Comparison of ENCODE assay signal across 12 cellular contexts in the genomic region with DNA sequence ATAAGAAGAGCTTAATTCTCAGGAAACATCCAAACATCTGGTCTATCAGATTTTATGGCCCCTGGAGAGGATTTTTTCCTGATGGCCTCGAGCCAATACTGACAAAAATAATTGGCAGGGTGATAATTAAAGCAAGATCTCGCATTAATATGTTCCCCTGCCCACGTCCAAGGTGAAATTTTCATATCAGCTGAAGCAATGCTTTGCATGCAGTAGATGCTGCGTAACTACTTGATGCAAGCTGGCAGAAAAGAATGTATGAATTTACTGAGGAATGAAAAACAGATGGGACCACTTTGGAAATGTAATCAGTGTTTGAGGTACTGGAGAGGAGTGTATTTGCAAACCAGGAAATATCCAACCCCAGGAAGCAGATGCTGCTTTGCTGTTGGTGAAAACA. TPM values are rescaled to one million over a fixed set of nuclear protein-coding genes. Genes with fewer than 3 reads are reported as not detected.
A peak's percentile ranks its signal among the peaks of the same experiment; 100 is the strongest.
DNase-seq lines count a peak whose midpoint lies in the region; ATAC-seq and TF ChIP-seq lines count a peak whose summit lies in the region.
"Had no signal": no experiment of that assay in that cellular context is flagged by ENCODE, and none has a peak within 500 bp of the region (broad histone marks: within the 10 kb centered on the region; RNA-seq: fewer than 3 reads in every experiment).

No MANE protein-coding gene starts in this region.

- H3K4me1 ChIP-seq in fibroblast of lung (ENCODE audit: control insufficient read depth, extremely low read depth, insufficient read depth, low read length): peaks cover 4% of the 10 kb centered on the region

- H3K27me3 ChIP-seq in fibroblast of lung (ENCODE audit: control insufficient read depth, insufficient read depth, low read length): peaks cover 4% of the 10 kb centered on the region

- no peaks in the 10 kb centered on the region for H4K20me1 ChIP-seq in fibroblast of lung (ENCODE audit: control insufficient read depth, extremely low read depth, insufficient read depth, low read length)

- no peaks in the 10 kb centered on the region for H3K79me2 ChIP-seq in fibroblast of lung (ENCODE audit: control insufficient read depth, insufficient read depth, low read length)

- no peak overlapping the region for H3K4me2 ChIP-seq in fibroblast of lung (ENCODE audit: extremely low read depth, insufficient read depth, low read length)

- H3K4me3 ChIP-seq in fibroblast of lung (replicated peaks in 1 of 4; ENCODE audit: control extremely low read depth in 1 of 4, insufficient read depth in 1 of 4, low read depth in 3 of 4, low read length in 4 of 4): peak overlapping the region in 1 of 4 experiments; percentile 15

- no peaks in the 10 kb centered on the region for H3K9me3 ChIP-seq in fibroblast of lung (ENCODE audit: control insufficient read depth, insufficient read depth, low read depth, low read length)

- DNase-seq in NCI-H82 (lab: John Stamatoyannopoulos, UW): peak; percentile 27
- DNase-seq in NCI-H82 treated with DMSO at 0.1 percent for 48 hours (lab: John Stamatoyannopoulos, UW; ENCODE audit: unreplicated experiment): no peak
- DNase-seq in NCI-H526 (lab: John Stamatoyannopoulos, UW): peak; percentile 17 to 63
- peak; percentile 29 to 32 for DNase-seq in fibroblast of lung (ENCODE audit: low read depth in 2 of 2)
- DNase-seq in NCI-H2107 (lab: John Stamatoyannopoulos, UW): no peak
- DNase-seq in occipital lobe (lab: John Stamatoyannopoulos, UW): no peak
- DNase-seq in activated naive CD4-positive, alpha-beta T cell treated with Interleukin-2 at 50 U/mL for 16 hours: no peak
- DNase-seq: activated naive CD8-positive, alpha-beta T cell treated with anti-CD3 and anti-CD28 coated beads, Interleukin-2, amount 10 ng/mL, durations not matched to agents 7 days and 5 days; AML-193; NCI-H146 had no signal

- H3K36me3 ChIP-seq in fibroblast of lung (ENCODE audit: control insufficient read depth, insufficient read depth, low read length): no peaks in the 10 kb centered on the region

- no peak for TF ChIP-seq CTCF in fibroblast of lung (conservative IDR thresholded peaks at IDR 0.05 in 1 of 2, IDR thresholded peaks at IDR 0.05 in 1 of 2; ENCODE audit: low read depth in 1 of 2, low read length in 2 of 2)

- H2AFZ ChIP-seq in fibroblast of lung (ENCODE audit: low read length): no peak overlapping the region

- no peak overlapping the region for H3K9ac ChIP-seq in fibroblast of lung (ENCODE audit: insufficient read depth, low read length)

- ATAC-seq in HG03196 (IDR thresholded peaks at IDR 0.05; ENCODE audit: unreplicated experiment): no peak

- H3K27ac ChIP-seq in fibroblast of lung (ENCODE audit: insufficient read depth, low read length): no peak overlapping the region
- H3K27ac ChIP-seq: RWPE1 had no signal

RNA-seq across cellular contexts. Expression of gene REST, which starts 36.8 kb away (rescaled TPM):
- total RNA-seq in fibroblast of lung (25.2 and 33.0 TPM in 2 replicates), occipital lobe (7.8 TPM)
- 29.3 and 30.5 TPM in 2 replicates for polyA plus RNA-seq in fibroblast of lung
- 9.7 and 12.6 TPM in 2 replicates for polyA plus RNA-seq in fibroblast of lung (2012)
- polyA minus RNA-seq in fibroblast of lung (ENCODE audit: low replicate concordance): 9.3 and 20.4 TPM in 2 replicates

RNA-seq across cellular contexts. Expression of gene SPINK2, which starts 49.4 kb away (rescaled TPM):
- total RNA-seq in fibroblast of lung: not detected in 2 replicates
- polyA plus RNA-seq in fibroblast of lung: not detected in 2 replicates
- polyA plus RNA-seq in fibroblast of lung (2012): not detected in 2 replicates
- polyA minus RNA-seq in fibroblast of lung (ENCODE audit: low replicate concordance): not detected in 2 replicates
- not detected for total RNA-seq in occipital lobe

Comparison
In these comparisons a context has a peak if more than half of its experiments do, and no peak if none do; other contexts are left out.
1. DNase-seq: peak in NCI-H82 (single experiment), NCI-H526 (2 of 2) and fibroblast of lung (2 of 2); none in NCI-H82 treated with DMSO at 0.1 percent for 48 hours (single experiment), NCI-H2107 (single experiment), occipital lobe (single experiment) and activated naive CD4-positive, alpha-beta T cell treated with Interleukin-2 at 50 U/mL for 16 hours (single experiment).